In the genomic region with DNA sequence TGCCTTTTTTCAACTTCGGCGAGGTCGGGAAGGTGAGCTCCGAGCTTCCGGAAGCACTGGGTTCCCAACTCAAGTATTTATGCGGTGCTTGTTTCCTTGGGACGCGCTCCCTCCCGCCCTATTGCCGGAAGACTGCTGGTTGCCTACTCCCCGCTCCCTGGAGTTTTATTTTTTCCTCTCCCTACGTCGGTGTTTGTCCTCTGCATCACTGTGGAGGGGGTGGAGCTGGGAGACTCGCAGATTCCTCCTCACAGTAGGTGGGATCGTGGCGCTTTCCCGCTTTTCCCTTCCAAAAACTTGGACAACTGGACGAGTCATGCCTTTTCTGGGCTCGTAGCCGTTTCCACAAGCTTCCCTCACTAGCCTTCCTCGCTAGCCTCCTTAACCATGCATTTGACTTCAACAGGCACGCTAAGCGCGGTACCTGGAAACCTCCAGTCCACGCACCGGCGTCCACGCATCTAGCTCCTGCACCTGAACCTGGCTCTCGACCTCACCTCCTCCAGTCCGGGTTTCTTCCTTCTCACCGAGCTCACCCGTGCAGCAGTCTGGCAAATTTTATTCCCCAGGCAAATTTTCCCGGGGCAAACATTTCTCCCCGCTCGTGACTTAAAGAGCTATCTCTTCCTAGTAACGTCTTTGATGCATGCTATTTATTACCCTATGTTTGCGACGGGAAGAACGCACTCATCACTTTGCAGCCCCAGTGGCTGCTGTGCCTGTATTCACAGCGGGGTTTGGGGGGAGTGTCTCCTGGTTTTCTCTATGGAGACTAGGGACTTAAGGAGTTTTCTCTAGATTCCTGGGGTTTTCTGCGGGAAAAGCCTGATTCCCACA, we compare ENCODE assay signal across 8 cellular contexts. TPM values are rescaled to one million over a fixed set of nuclear protein-coding genes. Genes with fewer than 3 reads are reported as not detected.
A peak's percentile ranks its signal among the peaks of the same experiment; 100 is the strongest.
DNase-seq lines count a peak whose midpoint lies in the region; ATAC-seq and TF ChIP-seq lines count a peak whose summit lies in the region.

Gene AVPR1A, minus strand, starts transcription at position 141 of the 837 bp plus-strand sequence. CDS start 365 bp downstream, outside the sequence.

- H3K4ac ChIP-seq in mesenchymal stem cell (ENCODE audit: low read depth in 1 of 2, low read length in 2 of 2) = no peak within 1 kb of the TSS

- no peak within 1 kb of the TSS for H2BK15ac ChIP-seq in mesenchymal stem cell (ENCODE audit: low read depth, poor library complexity, severe bottlenecking)

- no peaks in the 10 kb centered on the region for H3K79me1 ChIP-seq in mesenchymal stem cell (replicated peaks; ENCODE audit: low read length, poor library complexity, severe bottlenecking)

- peaks cover 22% of the 10 kb centered on the region for H3K4me1 ChIP-seq in mesenchymal stem cell (ENCODE audit: control insufficient read depth, insufficient read depth, low read depth, low read length)

- H4K91ac ChIP-seq in mesenchymal stem cell (ENCODE audit: low read length) = no peak within 1 kb of the TSS

- no peak within 1 kb of the TSS for H2BK120ac ChIP-seq in mesenchymal stem cell (ENCODE audit: low read depth, low read length)

- H2AFZ ChIP-seq in mesenchymal stem cell (ENCODE audit: low read depth, low read length) = no peak within 1 kb of the TSS

- ATAC-seq in HG03378 (IDR thresholded peaks at IDR 0.05; ENCODE audit: unreplicated experiment) (no peak), GM21737 (IDR thresholded peaks at IDR 0.05; ENCODE audit: unreplicated experiment) (no peak)

- peaks cover 27 to 76% of the 10 kb centered on the region in 2 experiments for H3K27me3 ChIP-seq in mesenchymal stem cell (ENCODE audit: control insufficient read depth in 1 of 2, insufficient read depth in 1 of 2, low read length in 2 of 2)

- no peak within 1 kb of the TSS for H4K8ac ChIP-seq in mesenchymal stem cell (ENCODE audit: low read length)

- 2% methylated on average over 38 of the region's 41 CpGs for WGBS in mesenchymal stem cell

- no peak within 1 kb of the TSS for H2BK12ac ChIP-seq in mesenchymal stem cell (ENCODE audit: low read length in 2 of 2)

- DNase-seq in Calu3 = peak; percentile 31
- DNase-seq in NCI-H1105 treated with DMSO at 0.1 percent for 48 hours (lab: John Stamatoyannopoulos, UW) = peak; percentile 33
- peak; percentile 3 for DNase-seq in mesenchymal stem cell
- DNase-seq in ureter (ENCODE audit: low spot score) = peak; percentile 50
- DNase-seq in DMS79 treated with DMSO at 0.1 percent for 48 hours (lab: John Stamatoyannopoulos, UW) = no peak

- peaks cover 2% of the 10 kb centered on the region for H3K9me3 Mint-ChIP-seq in Calu3 (ENCODE audit: low read depth, unreplicated experiment)
- no peaks in the 10 kb centered on the region for H3K9me3 Mint-ChIP-seq in dendritic cell treated with granulocyte-macrophage colony-stimulating factor and Interleukin-4, amounts not matched to agents 40 ng/mL and 50 ng/mL, for 4 days

- CTCF ChIA-PET in Calu3 (lab: Charles Lee) = interaction anchor here (0.6 to 2.4 kb wide), 14 partner anchors 9 to 250 kb away, joined by 3 to 20 read pairs (median 4); no protein-coding TSS in a partner anchor

- H3K36me3 Mint-ChIP-seq in Calu3 (ENCODE audit: insufficient read depth, unreplicated experiment) = peaks cover 15% of the 10 kb centered on the region
- no peaks in the 10 kb centered on the region for H3K36me3 Mint-ChIP-seq in dendritic cell treated with granulocyte-macrophage colony-stimulating factor and Interleukin-4, amounts not matched to agents 40 ng/mL and 50 ng/mL, for 4 days (ENCODE audit: low read depth)

- intact Hi-C loops in Calu3 (cut with micrococcal nuclease; ENCODE audit: unreplicated experiment) = loop anchor here (5.0 kb wide), 1 partner anchor 651 kb away; no protein-coding TSS in a partner anchor
- intact Hi-C loops in dendritic cell treated with granulocyte-macrophage colony-stimulating factor and Interleukin-4, amounts not matched to agents 40 ng/mL and 50 ng/mL, for 4 days (cut with micrococcal nuclease) = no loop called here

- peaks cover 0 to 7% of the 10 kb centered on the region in 2 experiments for H3K36me3 ChIP-seq in mesenchymal stem cell (ENCODE audit: control insufficient read depth in 1 of 2, insufficient read depth in 2 of 2, low read depth in 1 of 2, low read length in 2 of 2)

- no TSS peak for BruUV-seq in Calu3 (replicated peaks; lab: Mats Ljungman, UMichigan)

- H3K9me3 ChIP-seq in mesenchymal stem cell (ENCODE audit: control insufficient read depth, low read length) = no peaks in the 10 kb centered on the region

- no peak within 1 kb of the TSS for H3K9ac ChIP-seq in mesenchymal stem cell (ENCODE audit: low read length)

- H2AK5ac ChIP-seq in mesenchymal stem cell (ENCODE audit: low read length, severe bottlenecking) = no peak within 1 kb of the TSS

- H3K27me3 Mint-ChIP-seq in Calu3 (ENCODE audit: unreplicated experiment) = no peaks in the 10 kb centered on the region
- H3K27me3 Mint-ChIP-seq in dendritic cell treated with granulocyte-macrophage colony-stimulating factor and Interleukin-4, amounts not matched to agents 40 ng/mL and 50 ng/mL, for 4 days = peaks cover 53% of the 10 kb centered on the region

- H3K4me2 ChIP-seq in mesenchymal stem cell (ENCODE audit: low read length, poor library complexity, severe bottlenecking) = peak within 1 kb of the TSS; percentile 90

- no peak within 1 kb of the TSS for H3K18ac ChIP-seq in mesenchymal stem cell (ENCODE audit: low read depth in 1 of 2, low read length in 2 of 2)

- no peak for TF ChIP-seq CTCF in Calu3 (IDR thresholded peaks at IDR 0.05; ENCODE audit: unreplicated experiment)

- H3K4me1 Mint-ChIP-seq in Calu3 (ENCODE audit: low read depth, unreplicated experiment) = peaks cover 8% of the 10 kb centered on the region
- peaks cover 32% of the 10 kb centered on the region for H3K4me1 Mint-ChIP-seq in dendritic cell treated with granulocyte-macrophage colony-stimulating factor and Interleukin-4, amounts not matched to agents 40 ng/mL and 50 ng/mL, for 4 days (ENCODE audit: low read depth)

- no peak within 1 kb of the TSS for H3K27ac ChIP-seq in mesenchymal stem cell (ENCODE audit: low read length, poor library complexity, severe bottlenecking)

- no peak within 1 kb of the TSS for H2BK5ac ChIP-seq in mesenchymal stem cell (ENCODE audit: low read depth, low read length, poor library complexity, severe bottlenecking)

- H3K4me3 Mint-ChIP-seq in Calu3 (ENCODE audit: low read depth, unreplicated experiment) = peak within 1 kb of the TSS; percentile 81
- peak within 1 kb of the TSS; percentile 64 for H3K4me3 Mint-ChIP-seq in dendritic cell treated with granulocyte-macrophage colony-stimulating factor and Interleukin-4, amounts not matched to agents 40 ng/mL and 50 ng/mL, for 4 days

- H3K23ac ChIP-seq in mesenchymal stem cell (ENCODE audit: low read length in 2 of 2) = no peak within 1 kb of the TSS

- H3K27ac Mint-ChIP-seq in Calu3 (ENCODE audit: unreplicated experiment) = peak within 1 kb of the TSS; percentile 4
- H3K27ac Mint-ChIP-seq in dendritic cell treated with granulocyte-macrophage colony-stimulating factor and Interleukin-4, amounts not matched to agents 40 ng/mL and 50 ng/mL, for 4 days = no peak within 1 kb of the TSS

- no peak within 1 kb of the TSS for H3K14ac ChIP-seq in mesenchymal stem cell (ENCODE audit: low read length in 2 of 2)

- peak within 1 kb of the TSS; percentile 55 to 75 for H3K4me3 ChIP-seq in mesenchymal stem cell (ENCODE audit: insufficient read depth in 1 of 2, low read depth in 1 of 2, low read length in 2 of 2)

RNA-seq across cellular contexts. Expression of gene AVPR1A, which starts in this region (rescaled TPM):
- 0.66 and 0.98 TPM in 2 replicates for total RNA-seq in Calu3 (2022)
- polyA plus RNA-seq in mesenchymal stem cell (2013, experiment 1 of 2) = not detected
- not detected for polyA plus RNA-seq in mesenchymal stem cell (2013, experiment 2 of 2)
- 17.2 TPM for total RNA-seq in ureter

Comparison
In these comparisons a context has a peak if more than half of its experiments do, and no peak if none do; other contexts are left out.
1. Peak in DNase-seq in Calu3; RNA of the gene not detected or under 1 TPM.